In genomic region chr17:8022358-8023038, GRCh38 we compare ENCODE assay signal across 27 cellular contexts. TPM values are rescaled to one million over a fixed set of nuclear protein-coding genes. Genes with fewer than 3 reads are reported as not detected.
A peak's percentile ranks its signal among the peaks of the same experiment; 100 is the strongest.
DNase-seq lines count a peak whose midpoint lies in the region; ATAC-seq and TF ChIP-seq lines count a peak whose summit lies in the region.
"Had no signal": no experiment of that assay in that cellular context is flagged by ENCODE, and none has a peak within 500 bp of the region (broad histone marks: within the 10 kb centered on the region; RNA-seq: fewer than 3 reads in every experiment).

No MANE protein-coding gene starts in this region.

- no peaks in the 10 kb centered on the region for H3K9me2 ChIP-seq in hepatocyte (replicated peaks; ENCODE audit: insufficient read depth)

- DNase-seq in EH (ENCODE audit: low read depth) (peak; percentile 30), NT2/D1 (ENCODE audit: low read depth, low spot score) (peak; percentile 18), hepatocyte (ENCODE audit: low spot score) (no peak), non-pigmented ciliary epithelial cell (ENCODE audit: low read depth) (peak; percentile 9), NCI-H774 (lab: John Stamatoyannopoulos, UW) (no peak), NCI-H1694 treated with DMSO at 0.1 percent for 48 hours (lab: John Stamatoyannopoulos, UW) (no peak)
- DNase-seq in activated T-cell treated with anti-CD3 and anti-CD28 coated beads, Interleukin-2, amount 50 U/mL, for 48 hours = no peak
- DNase-seq in activated naive CD4-positive, alpha-beta T cell treated with anti-CD3 and anti-CD28 coated beads, Interleukin-2, amount 50 U/mL, for 72 hours (ENCODE audit: low spot score in 2 of 2) = no peak
- DNase-seq: dermis blood vessel endothelial cell; HCEC 1CT; hippocampal formation; natural killer cell; NCI-H146; NCI-H2171; NCI-H69; OCI-M1; SHP77; stimulated activated CD4-positive, alpha-beta T cell treated with anti-CD3 and anti-CD28 coated beads, Interleukin-2, amount 100 ng/mL, for 48 hours; stomach; T-cell; trophoblast cell had no signal

- H3K9me3 ChIP-seq in NT2/D1 (ENCODE audit: insufficient read depth, low read length) (no peaks in the 10 kb centered on the region), hepatocyte (ENCODE audit: low read depth) (no peaks in the 10 kb centered on the region)
- H3K9me3 ChIP-seq: stomach had no signal

- H3K4me3 ChIP-seq in NT2/D1 (ENCODE audit: insufficient read length, low read depth) (no peak overlapping the region), hepatocyte (no peak overlapping the region)
- H3K4me3 ChIP-seq: stomach had no signal

- H3K9ac ChIP-seq in NT2/D1 (ENCODE audit: insufficient read length, low read depth) = no peak overlapping the region

- H3K27me3 ChIP-seq in NT2/D1 (ENCODE audit: insufficient read depth, insufficient read length) (no peaks in the 10 kb centered on the region), hepatocyte (no peaks in the 10 kb centered on the region)

- TF ChIP-seq CTCF in hepatocyte (IDR thresholded peaks at IDR 0.05; ENCODE audit: poor library complexity) = no peak

- H3K4me1 ChIP-seq in NT2/D1 (ENCODE audit: insufficient read depth, insufficient read length) (peaks cover 4% of the 10 kb centered on the region), hepatocyte (ENCODE audit: insufficient read depth) (peaks cover 20% of the 10 kb centered on the region)

- H2AFZ ChIP-seq in hepatocyte = no peak overlapping the region

- H4K20me1 ChIP-seq in hepatocyte (ENCODE audit: insufficient read depth, poor library complexity, severe bottlenecking) = no peaks in the 10 kb centered on the region

- 75% methylated on average over 5 of the region's 5 CpGs for WGBS in hepatocyte (ENCODE audit: low lambda C conversion rate, missing lambda C conversion rate)

- H3K4me2 ChIP-seq in hepatocyte = no peak overlapping the region

- H3K27ac ChIP-seq in hepatocyte = peak overlapping the region; percentile 60
- H3K27ac ChIP-seq: stomach had no signal

- ATAC-seq in activated naive CD4-positive, alpha-beta T cell treated with anti-CD3 and anti-CD28 coated beads, Interleukin-2, amount 50 U/mL, for 72 hours = no peak
- ATAC-seq: natural killer cell, T-cell had no signal

- no peak overlapping the region for H3K27ac Mint-ChIP-seq in activated naive CD4-positive, alpha-beta T cell treated with anti-CD3 and anti-CD28 coated beads, Interleukin-2, amount 50 U/mL, for 72 hours
- H3K27ac Mint-ChIP-seq: IgD-negative memory B cell, natural killer cell, T-cell had no signal

- H3K36me3 Mint-ChIP-seq in activated naive CD4-positive, alpha-beta T cell treated with anti-CD3 and anti-CD28 coated beads, Interleukin-2, amount 50 U/mL, for 72 hours = no peaks in the 10 kb centered on the region
- H3K36me3 Mint-ChIP-seq: natural killer cell, T-cell had no signal

- no peaks in the 10 kb centered on the region for H3K9me3 Mint-ChIP-seq in activated naive CD4-positive, alpha-beta T cell treated with anti-CD3 and anti-CD28 coated beads, Interleukin-2, amount 50 U/mL, for 72 hours
- H3K9me3 Mint-ChIP-seq: IgD-negative memory B cell, natural killer cell, T-cell had no signal

- no peaks in the 10 kb centered on the region for H3K36me3 ChIP-seq in NT2/D1 (ENCODE audit: insufficient read depth, insufficient read length, low read length)
- H3K36me3 ChIP-seq in hepatocyte (replicated peaks; ENCODE audit: insufficient read depth, low read depth) = no peaks in the 10 kb centered on the region
- H3K36me3 ChIP-seq: stomach had no signal

- no peaks in the 10 kb centered on the region for H3K79me2 ChIP-seq in hepatocyte

RNA-seq across cellular contexts. Expression of gene ALOX15B, which starts 16.4 kb away (rescaled TPM):
- total RNA-seq in hepatocyte = 5.7 and 6.7 TPM in 2 replicates
- 26.0 and 26.1 TPM in 2 replicates for polyA plus RNA-seq in hepatocyte
- not detected for total RNA-seq in activated naive CD4-positive, alpha-beta T cell treated with anti-CD3 and anti-CD28 coated beads, Interleukin-2, amount 50 U/mL, for 72 hours
- total RNA-seq: activated CD8-positive, alpha-beta memory T cell treated with anti-CD3 and anti-CD28 coated beads for 36 hours; dermis blood vessel endothelial cell; endothelial cell of umbilical vein; fibroblast of villous mesenchyme; natural killer cell had no signal
- polyA plus RNA-seq: endothelial cell of umbilical vein, IgD-negative memory B cell had no signal

RNA-seq across cellular contexts. Expression of gene GUCY2D, which starts 20.1 kb away (rescaled TPM):
- not detected in 2 replicates for total RNA-seq in hepatocyte
- polyA plus RNA-seq in hepatocyte = 1.6 and 1.9 TPM in 2 replicates
- total RNA-seq in activated naive CD4-positive, alpha-beta T cell treated with anti-CD3 and anti-CD28 coated beads, Interleukin-2, amount 50 U/mL, for 72 hours = under 1 TPM in 1 of 2 donors, not detected in 1; 0.19 TPM
- total RNA-seq: activated CD8-positive, alpha-beta memory T cell treated with anti-CD3 and anti-CD28 coated beads for 36 hours; dermis blood vessel endothelial cell; endothelial cell of umbilical vein; fibroblast of villous mesenchyme; mesenteric fat pad; natural killer cell; skeletal muscle tissue; stomach had no signal
- polyA plus RNA-seq: endothelial cell of umbilical vein had no signal

Comparison
In these comparisons a context has a peak if more than half of its experiments do, and no peak if none do; other contexts are left out.
1. DNase-seq: peak in EH (single experiment), NT2/D1 (single experiment) and non-pigmented ciliary epithelial cell (single experiment); none in hepatocyte (single experiment), NCI-H774 (single experiment), activated T-cell treated with anti-CD3 and anti-CD28 coated beads, Interleukin-2, amount 50 U/mL, for 48 hours (0 of 2), NCI-H1694 treated with DMSO at 0.1 percent for 48 hours (single experiment) and activated naive CD4-positive, alpha-beta T cell treated with anti-CD3 and anti-CD28 coated beads, Interleukin-2, amount 50 U/mL, for 72 hours (0 of 2).